13 cellular contexts compared by ENCODE assay signal in the genomic region with DNA sequence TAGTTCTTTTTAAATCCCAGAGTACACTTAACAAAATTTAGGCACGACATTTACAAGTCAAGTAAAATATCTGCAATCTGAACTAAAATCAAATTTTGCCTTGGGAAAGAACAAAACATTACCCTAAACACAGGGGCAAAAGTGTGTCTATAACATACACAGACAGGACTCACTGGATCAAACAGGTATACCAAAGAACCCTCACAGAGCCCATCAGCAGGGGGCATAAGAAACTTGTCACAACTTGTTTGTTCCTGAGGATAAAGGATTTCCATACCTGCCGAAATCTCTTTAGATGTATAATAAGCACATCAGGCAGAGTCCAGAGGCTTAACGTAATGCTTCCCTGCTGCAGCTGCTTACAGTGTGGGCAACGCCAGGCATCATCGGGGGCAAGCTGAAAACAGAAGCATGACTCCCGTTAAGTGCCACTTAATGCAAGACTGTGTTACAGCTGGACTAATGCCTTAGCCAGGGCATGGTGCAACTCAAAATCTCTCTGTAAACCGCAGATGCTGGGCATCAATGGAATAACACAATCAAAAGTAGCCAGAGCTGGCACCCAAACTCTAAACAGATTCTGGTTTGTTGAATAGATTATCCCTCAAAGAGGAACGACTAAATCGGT.
DNase-seq lines count a peak whose midpoint lies in the region; ATAC-seq, FAIRE-seq and TF ChIP-seq lines count a peak whose summit lies in the region.
"Had no signal": no experiment of that assay in that cellular context is flagged by ENCODE, and none has a peak within 500 bp of the region (broad histone marks: within the 10 kb centered on the region; RNA-seq: fewer than 3 reads in every experiment).

No MANE protein-coding gene starts in this region.

- H3K36me3 ChIP-seq in HUES64 (ENCODE audit: insufficient read depth, low read length), result peaks cover 72% of the 10 kb centered on the region

- FAIRE-seq in A549 (lab: Jason Lieb, UNC), result no peak

- POLR2A ChIA-PET in A549 (lab: Yijun Ruan, JAX) (interaction anchor here (0.8 to 1.4 kb wide), 2 partner anchors 9 to 11 kb away, joined by 3 to 11 read pairs; no protein-coding TSS in a partner anchor), RWPE1 (lab: Yijun Ruan, JAX; ENCODE audit: low non-redundant PET) (no interaction called here)

- no peak for TF ChIP-seq EP300 in A549 (IDR thresholded peaks at IDR 0.05)

- no peak for TF ChIP-seq POLR2A in A549 (IDR thresholded peaks at IDR 0.05; ENCODE audit: low read length)

- WGBS in A549 (ENCODE audit: missing lambda C conversion rate), result 70% methylated on average over 9 of the region's 9 CpGs
- 86% methylated on average over 7 of the region's 9 CpGs for WGBS in HUES64

- H3K4me1 ChIP-seq in A549 (peaks cover 72% of the 10 kb centered on the region), HUES64 (ENCODE audit: insufficient read depth, low read length) (peaks cover 33% of the 10 kb centered on the region)

- H3K27ac ChIP-seq in A549 (peak overlapping the region; percentile 86 to 89), HUES64 (ENCODE audit: low read depth, low read length) (peak overlapping the region; percentile 12; the same call in 1 of the 2 replicates), RWPE1 (peak overlapping the region; percentile 64)
- H3K27ac ChIP-seq: cardiac muscle cell had no signal

- TF ChIP-seq RAD21 in A549 (conservative IDR thresholded peaks at IDR 0.05 in 1 of 2, IDR thresholded peaks at IDR 0.05 in 1 of 2), result no peak

- H3K4me3 ChIP-seq in A549, result no peak overlapping the region
- no peak overlapping the region for H3K4me3 ChIP-seq in HUES64 (ENCODE audit: low read length)
- H3K4me3 ChIP-seq: cardiac muscle cell had no signal

- CTCF ChIA-PET in A549 (lab: Yijun Ruan, JAX), result interaction anchor here (0.6 to 2.3 kb wide), 10 partner anchors 9 to 1530 kb away, joined by 3 to 11 read pairs (median 4); no protein-coding TSS in a partner anchor
- CTCF ChIA-PET in RWPE1 (lab: Yijun Ruan, JAX), result interaction anchor here (0.7 kb wide), 1 partner anchor 57 kb away, joined by 5 read pairs; no protein-coding TSS in a partner anchor

- H3K9me3 ChIP-seq in A549, result no peaks in the 10 kb centered on the region
- no peaks in the 10 kb centered on the region for H3K9me3 ChIP-seq in HUES64 (ENCODE audit: insufficient read depth, low read depth, low read length)

- DNase-seq in A549 (ENCODE audit: low read depth in 1 of 2, low spot score in 1 of 2) (peak in 1 of 2 experiments; percentile 44), RWPE1 (ENCODE audit: low spot score) (no peak), globus pallidus (ENCODE audit: low spot score) (peak; percentile 54), SIG-M5 treated with dmso at 0.1 percent for 504 hours (lab: John Stamatoyannopoulos, UW; ENCODE audit: unreplicated experiment) (no peak), T-helper 9 cell (no peak), DMS 273 (lab: John Stamatoyannopoulos, UW; ENCODE audit: unreplicated experiment) (no peak)
- DNase-seq: C1 segment of cervical spinal cord; H7; Karpas-422; stimulated activated CD4-positive, alpha-beta T cell treated with anti-CD3 and anti-CD28 coated beads, Interleukin-4, amount 100 ng/mL, for 24 hours had no signal

- H3K4me2 ChIP-seq in A549, result peak overlapping the region; percentile 58

- H3K9ac ChIP-seq in HUES64 (ENCODE audit: low read depth, low read length), result no peak overlapping the region

- no peaks in the 10 kb centered on the region for H3K27me3 ChIP-seq in HUES64 (ENCODE audit: insufficient read depth, low read length)
- H3K27me3 ChIP-seq: cardiac muscle cell had no signal

- TF ChIP-seq CTCF in A549 (IDR thresholded peaks at IDR 0.05) (peak; percentile 9; the same call in 2 of the 3 replicates), RWPE1 (conservative IDR thresholded peaks at IDR 0.05; ENCODE audit: low read depth) (no peak)

- ATAC-seq in A549 (peak; percentile 24 to 37; a peak in 5 of 6 replicates), HG03159 (IDR thresholded peaks at IDR 0.05; ENCODE audit: unreplicated experiment) (no peak)

TF ChIP-seq in A549, 52 proteins besides CTCF, POLR2A, EP300 and RAD21:
- TF ChIP-seq PHF8 (IDR thresholded peaks at IDR 0.05; ENCODE audit: borderline replicate concordance, low read depth) (no peak), RCOR1 (IDR thresholded peaks at IDR 0.05; ENCODE audit: low read depth, low read length) (no peak), NFE2L2 (conservative IDR thresholded peaks at IDR 0.05; ENCODE audit: low read length) (no peak), GATA3 (IDR thresholded peaks at IDR 0.05; ENCODE audit: borderline replicate concordance) (0 out of 2 replicates have a peak, but pooled peaks have one; percentile 7)
- TF ChIP-seq, protein P1, sequence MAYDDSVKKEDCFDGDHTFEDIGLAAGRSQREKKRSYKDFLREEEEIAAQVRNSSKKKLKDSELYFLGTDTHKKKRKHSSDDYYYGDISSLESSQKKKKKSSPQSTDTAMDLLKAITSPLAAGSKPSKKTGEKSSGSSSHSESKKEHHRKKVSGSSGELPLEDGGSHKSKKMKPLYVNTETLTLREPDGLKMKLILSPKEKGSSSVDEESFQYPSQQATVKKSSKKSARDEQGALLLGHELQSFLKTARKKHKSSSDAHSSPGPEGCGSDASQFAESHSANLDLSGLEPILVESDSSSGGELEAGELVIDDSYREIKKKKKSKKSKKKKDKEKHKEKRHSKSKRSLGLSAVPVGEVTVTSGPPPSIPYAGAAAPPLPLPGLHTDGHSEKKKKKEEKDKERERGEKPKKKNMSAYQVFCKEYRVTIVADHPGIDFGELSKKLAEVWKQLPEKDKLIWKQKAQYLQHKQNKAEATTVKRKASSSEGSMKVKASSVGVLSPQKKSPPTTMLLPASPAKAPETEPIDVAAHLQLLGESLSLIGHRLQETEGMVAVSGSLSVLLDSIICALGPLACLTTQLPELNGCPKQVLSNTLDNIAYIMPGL (CRISPR knock-in tag; IDR thresholded peaks at IDR 0.05; ENCODE audit: borderline replicate concordance), result no peak
- TF ChIP-seq, protein P2, sequence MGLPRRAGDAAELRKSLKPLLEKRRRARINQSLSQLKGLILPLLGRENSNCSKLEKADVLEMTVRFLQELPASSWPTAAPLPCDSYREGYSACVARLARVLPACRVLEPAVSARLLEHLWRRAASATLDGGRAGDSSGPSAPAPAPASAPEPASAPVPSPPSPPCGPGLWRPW (IDR thresholded peaks at IDR 0.05), result no peak

Comparison
In these comparisons a context has a peak if more than half of its experiments do, and no peak if none do; other contexts are left out.
1. H3K27ac ChIP-seq: peak in every context shown above with its lines; median percentile 88 in A549; 64 in RWPE1; 12 in HUES64.